Comparison of ENCODE assay signal across 19 cellular contexts in the genomic region with DNA sequence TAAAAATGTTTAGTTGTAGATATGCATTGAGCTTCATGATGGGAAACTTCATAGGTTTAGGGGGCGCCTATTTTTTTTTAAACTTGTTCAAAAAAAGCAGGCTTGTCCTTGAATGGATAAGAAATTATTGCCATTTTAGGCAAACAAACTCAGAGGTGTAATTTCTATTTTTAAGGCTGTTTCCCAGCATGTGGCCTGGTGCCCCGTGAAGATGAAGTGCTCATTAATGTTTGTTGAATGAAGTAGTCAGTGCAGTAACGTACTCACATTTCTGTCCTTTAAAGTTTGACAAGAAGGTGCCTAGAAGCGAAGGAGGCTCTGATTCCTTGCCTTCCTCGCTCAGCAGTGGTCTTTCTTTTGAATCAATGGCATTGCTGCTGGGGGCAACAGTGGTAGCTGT.
"Had no signal": no experiment of that assay in that cellular context is flagged by ENCODE, and none has a peak within 500 bp of the region (broad histone marks: within the 10 kb centered on the region; RNA-seq: fewer than 3 reads in every experiment).

No MANE protein-coding gene starts in this region.

- ATAC-seq: activated naive CD4-positive, alpha-beta T cell treated with anti-CD3 and anti-CD28 coated beads, Interleukin-2, amount 50 U/mL, for 72 hours; gastroesophageal sphincter; left colon; mucosa of descending colon; naive thymus-derived CD4-positive, alpha-beta T cell; stimulated activated naive B cell treated with anti-CD40 and anti-IgM and Interleukin-4, amounts not matched to agents 10 μg/mL and 1 μg/mL and 100 μg/mL, for 72 hours had no signal

- H3K27me3 Mint-ChIP-seq: activated CD4-positive, alpha-beta memory T cell treated with anti-CD3 and anti-CD28 coated beads, Interleukin-2, amount 10 ng/mL, durations not matched to agents 7 days and 5 days; stimulated activated naive B cell treated with anti-CD40 and anti-IgM and Interleukin-4, amounts not matched to agents 10 μg/mL and 1 μg/mL and 100 μg/mL, for 72 hours had no signal

- H3K9me3 Mint-ChIP-seq: activated CD4-positive, alpha-beta memory T cell treated with anti-CD3 and anti-CD28 coated beads, Interleukin-2, amount 10 ng/mL, durations not matched to agents 7 days and 5 days had no signal

- DNase-seq: activated CD4-positive, alpha-beta memory T cell treated with anti-CD3 and anti-CD28 coated beads, Interleukin-2, amount 10 ng/mL, durations not matched to agents 7 days and 5 days; activated CD4-positive, alpha-beta T cell treated with anti-CD3 and anti-CD28 coated beads for 4 hours; activated effector memory CD4-positive, alpha-beta T cell treated with anti-CD3 and anti-CD28 coated beads, Interleukin-2, amount 50 U/mL, for 16 hours; activated T-cell treated with anti-CD3 and anti-CD28 coated beads, Interleukin-2, amount 50 U/mL, for 48 hours; effector memory CD4-positive, alpha-beta T cell; heart right ventricle; left colon; mucosa of descending colon; naive thymus-derived CD4-positive, alpha-beta T cell; posterior cingulate gyrus; stimulated activated CD4-positive, alpha-beta T cell treated with anti-CD3 and anti-CD28 coated beads, Interleukin-2, amount 100 ng/mL, for 48 hours; stimulated activated naive B cell treated with anti-CD40 and anti-IgM and Interleukin-4, amounts not matched to agents 10 μg/mL and 1 μg/mL and 100 μg/mL, for 72 hours; transverse colon had no signal

- H3K9me3 ChIP-seq: transverse colon, vagina had no signal

- H3K36me3 Mint-ChIP-seq: activated naive CD4-positive, alpha-beta T cell treated with anti-CD3 and anti-CD28 coated beads, Interleukin-2, amount 50 U/mL, for 72 hours had no signal

- H3K4me1 ChIP-seq: transverse colon, vagina had no signal

- H3K4me3 ChIP-seq: gastroesophageal sphincter, heart right ventricle, mucosa of descending colon, right atrium auricular region, transverse colon, vagina had no signal

- H3K27ac Mint-ChIP-seq: activated CD4-positive, alpha-beta memory T cell treated with anti-CD3 and anti-CD28 coated beads, Interleukin-2, amount 10 ng/mL, durations not matched to agents 7 days and 5 days; activated naive CD4-positive, alpha-beta T cell treated with anti-CD3 and anti-CD28 coated beads, Interleukin-2, amount 50 U/mL, for 72 hours; naive thymus-derived CD4-positive, alpha-beta T cell; stimulated activated naive B cell treated with anti-CD40 and anti-IgM and Interleukin-4, amounts not matched to agents 10 μg/mL and 1 μg/mL and 100 μg/mL, for 72 hours had no signal

- H3K36me3 ChIP-seq: brain microvascular endothelial cell, gastroesophageal sphincter, heart right ventricle, right atrium auricular region, transverse colon, vagina had no signal

- H3K4me1 Mint-ChIP-seq: activated CD4-positive, alpha-beta memory T cell treated with anti-CD3 and anti-CD28 coated beads, Interleukin-2, amount 10 ng/mL, durations not matched to agents 7 days and 5 days; central memory CD8-positive, alpha-beta T cell; naive thymus-derived CD4-positive, alpha-beta T cell; stimulated activated naive B cell treated with anti-CD40 and anti-IgM and Interleukin-4, amounts not matched to agents 10 μg/mL and 1 μg/mL and 100 μg/mL, for 72 hours had no signal

- H3K4me3 Mint-ChIP-seq: activated CD4-positive, alpha-beta memory T cell treated with anti-CD3 and anti-CD28 coated beads, Interleukin-2, amount 10 ng/mL, durations not matched to agents 7 days and 5 days; central memory CD8-positive, alpha-beta T cell; naive thymus-derived CD4-positive, alpha-beta T cell; stimulated activated naive B cell treated with anti-CD40 and anti-IgM and Interleukin-4, amounts not matched to agents 10 μg/mL and 1 μg/mL and 100 μg/mL, for 72 hours had no signal

- H3K27ac ChIP-seq: brain microvascular endothelial cell, gastroesophageal sphincter, heart right ventricle, right atrium auricular region, transverse colon, vagina had no signal

- H3K27me3 ChIP-seq: brain microvascular endothelial cell, gastroesophageal sphincter, heart right ventricle, right atrium auricular region, transverse colon, vagina had no signal
